ENCODE assay signal across 35 cellular contexts in genomic region chr18:53843113-53843512, GRCh38.
"Had no signal": no experiment of that assay in that cellular context is flagged by ENCODE, and none has a peak within 500 bp of the region (broad histone marks: within the 10 kb centered on the region; RNA-seq: fewer than 3 reads in every experiment).

No MANE protein-coding gene starts in this region.

- H3K4me2 ChIP-seq: PC-9 had no signal

- H3K27ac Mint-ChIP-seq: activated CD4-positive, alpha-beta memory T cell treated with anti-CD3 and anti-CD28 coated beads, Interleukin-2, amount 10 ng/mL, durations not matched to agents 7 days and 5 days; activated CD8-positive, alpha-beta memory T cell treated with anti-CD3 and anti-CD28 coated beads, Interleukin-2, amount 10 ng/mL, durations not matched to agents 7 days and 5 days; activated naive CD4-positive, alpha-beta T cell treated with anti-CD3 and anti-CD28 coated beads, Interleukin-2, amount 10 ng/mL, durations not matched to agents 7 days and 5 days; activated naive CD8-positive, alpha-beta T cell; activated naive CD8-positive, alpha-beta T cell treated with anti-CD3 and anti-CD28 coated beads, Interleukin-2, amount 50 U/mL, for 24 hours; brain had no signal

- H3K9me3 Mint-ChIP-seq: brain had no signal

- H3K4me3 Mint-ChIP-seq: activated CD4-positive, alpha-beta memory T cell treated with anti-CD3 and anti-CD28 coated beads, Interleukin-2, amount 10 ng/mL, durations not matched to agents 7 days and 5 days; activated CD8-positive, alpha-beta memory T cell treated with anti-CD3 and anti-CD28 coated beads, Interleukin-2, amount 10 ng/mL, durations not matched to agents 7 days and 5 days; activated naive CD4-positive, alpha-beta T cell treated with anti-CD3 and anti-CD28 coated beads, Interleukin-2, amount 10 ng/mL, durations not matched to agents 7 days and 5 days; activated naive CD8-positive, alpha-beta T cell; activated naive CD8-positive, alpha-beta T cell treated with anti-CD3 and anti-CD28 coated beads, Interleukin-2, amount 50 U/mL, for 24 hours; brain; central memory CD8-positive, alpha-beta T cell had no signal

- H3K9me3 ChIP-seq: colonic mucosa had no signal

- H3K36me3 ChIP-seq: cardiac muscle cell, colonic mucosa, WERI-Rb-1 had no signal

- H3K27me3 ChIP-seq: cardiac muscle cell, colonic mucosa had no signal

- H3K4me3 ChIP-seq: cardiac muscle cell, colonic mucosa, PC-9 had no signal

- ATAC-seq: activated CD8-positive, alpha-beta memory T cell treated with anti-CD3 and anti-CD28 coated beads, Interleukin-2, amount 10 ng/mL, durations not matched to agents 7 days and 5 days; activated naive CD8-positive, alpha-beta T cell treated with anti-CD3 and anti-CD28 coated beads, Interleukin-2, amount 50 U/mL, for 24 hours had no signal

- H3K4me1 Mint-ChIP-seq: activated CD4-positive, alpha-beta memory T cell treated with anti-CD3 and anti-CD28 coated beads, Interleukin-2, amount 10 ng/mL, durations not matched to agents 7 days and 5 days; activated CD8-positive, alpha-beta memory T cell treated with anti-CD3 and anti-CD28 coated beads, Interleukin-2, amount 10 ng/mL, durations not matched to agents 7 days and 5 days; activated naive CD4-positive, alpha-beta T cell treated with anti-CD3 and anti-CD28 coated beads, Interleukin-2, amount 10 ng/mL, durations not matched to agents 7 days and 5 days; activated naive CD8-positive, alpha-beta T cell treated with anti-CD3 and anti-CD28 coated beads, Interleukin-2, amount 50 U/mL, for 24 hours; brain; central memory CD8-positive, alpha-beta T cell had no signal

- H3K36me3 Mint-ChIP-seq: activated CD8-positive, alpha-beta memory T cell treated with anti-CD3 and anti-CD28 coated beads, Interleukin-2, amount 10 ng/mL, durations not matched to agents 7 days and 5 days; activated naive CD4-positive, alpha-beta T cell treated with anti-CD3 and anti-CD28 coated beads, Interleukin-2, amount 10 ng/mL, durations not matched to agents 7 days and 5 days; activated naive CD8-positive, alpha-beta T cell; brain had no signal

- H3K27ac ChIP-seq: cardiac muscle cell, colonic mucosa, PC-9, WERI-Rb-1 had no signal

- H3K27me3 Mint-ChIP-seq: activated CD4-positive, alpha-beta memory T cell treated with anti-CD3 and anti-CD28 coated beads, Interleukin-2, amount 10 ng/mL, durations not matched to agents 7 days and 5 days; activated CD8-positive, alpha-beta memory T cell treated with anti-CD3 and anti-CD28 coated beads, Interleukin-2, amount 10 ng/mL, durations not matched to agents 7 days and 5 days; activated naive CD4-positive, alpha-beta T cell treated with anti-CD3 and anti-CD28 coated beads, Interleukin-2, amount 10 ng/mL, durations not matched to agents 7 days and 5 days; activated naive CD8-positive, alpha-beta T cell; activated naive CD8-positive, alpha-beta T cell treated with anti-CD3 and anti-CD28 coated beads, Interleukin-2, amount 50 U/mL, for 24 hours; central memory CD8-positive, alpha-beta T cell had no signal

- H3K4me1 ChIP-seq: colonic mucosa had no signal

- DNase-seq: activated CD4-positive, alpha-beta memory T cell treated with anti-CD3 and anti-CD28 coated beads, Interleukin-2, amount 10 ng/mL, durations not matched to agents 7 days and 5 days; activated CD4-positive, alpha-beta T cell treated with anti-CD3 and anti-CD28 coated beads for 1 hour; activated CD4-positive, alpha-beta T cell treated with anti-CD3 and anti-CD28 coated beads for 48 hours; activated CD4-positive, CD25-positive, alpha-beta regulatory T cell; activated CD8-positive, alpha-beta memory T cell treated with anti-CD3 and anti-CD28 coated beads for 24 hours; activated CD8-positive, alpha-beta memory T cell treated with anti-CD3 and anti-CD28 coated beads, Interleukin-2, amount 10 ng/mL, durations not matched to agents 7 days and 5 days; activated CD8-positive, alpha-beta memory T cell treated with anti-CD3 and anti-CD28 coated beads, Interleukin-2, amount 50 U/mL, for 48 hours; activated effector memory CD4-positive, alpha-beta T cell treated with Interleukin-2 at 50 U/mL for 16 hours; activated naive CD4-positive, alpha-beta T cell treated with anti-CD3 and anti-CD28 coated beads, Interleukin-2, amount 10 ng/mL, durations not matched to agents 7 days and 5 days; activated naive CD8-positive, alpha-beta T cell treated with anti-CD3 and anti-CD28 coated beads, Interleukin-2, amount 50 U/mL, for 24 hours; activated T-cell treated with anti-CD3 and anti-CD28 coated beads, Interleukin-2, amount 50 U/mL, for 48 hours; anterior cingulate cortex; colonic mucosa; MM.1S; MV-4-11; NCI-H1092; NCI-H1436 treated with DMSO at 0.1 percent for 48 hours; NCI-H1694 treated with DMSO at 0.1 percent for 48 hours; NCI-H2029; NCI-H345; NCI-H510A; NCI-H526; NCI-H748 treated with DMSO at 0.1 percent for 48 hours; NK-92 treated with Interleukin-12 subunit alpha and Interleukin-12 subunit beta, amount 100 ng/mL, for 24 hours; PC-9; Right ventricle myocardium superior; SW 1271; T-helper 1 cell; T-helper 2 cell; T-helper 9 cell; WERI-Rb-1 had no signal

- H2AFZ ChIP-seq: PC-9 had no signal
